In the genomic region with DNA sequence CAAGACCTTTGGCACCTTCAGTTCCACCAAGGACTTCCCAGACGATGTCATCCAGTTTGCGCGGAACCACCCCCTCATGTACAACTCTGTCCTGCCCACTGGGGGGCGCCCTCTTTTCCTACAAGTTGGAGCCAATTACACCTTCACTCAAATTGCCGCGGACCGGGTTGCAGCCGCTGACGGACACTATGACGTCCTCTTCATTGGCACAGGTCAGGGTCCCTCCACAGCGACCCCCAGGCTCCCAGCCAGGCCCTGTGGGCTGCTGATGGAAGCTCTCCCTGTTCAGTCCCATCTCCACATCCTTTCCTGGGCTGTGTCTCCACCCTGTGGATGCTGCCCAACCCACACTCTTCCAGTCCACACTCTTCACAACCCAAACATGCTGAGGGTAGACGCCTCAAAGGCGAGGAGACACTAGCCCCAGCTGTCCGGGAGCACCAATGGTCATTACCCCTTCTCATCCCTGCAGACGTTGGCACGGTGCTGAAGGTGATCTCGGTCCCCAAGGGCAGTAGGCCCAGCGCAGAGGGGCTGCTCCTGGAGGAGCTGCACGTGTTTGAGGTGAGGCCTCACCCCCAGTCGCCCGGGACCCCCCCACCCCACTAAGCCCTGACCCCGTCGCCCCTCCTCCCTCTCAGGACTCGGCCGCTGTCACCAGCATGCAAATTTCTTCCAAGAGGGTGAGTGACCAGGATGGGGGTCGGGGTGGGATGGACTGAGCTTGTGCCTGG, we compare ENCODE assay signal across 8 cellular contexts. TPM values are rescaled to one million over a fixed set of nuclear protein-coding genes. Genes with fewer than 3 reads are reported as not detected.
DNase-seq lines count a peak whose midpoint lies in the region; ATAC-seq and TF ChIP-seq lines count a peak whose summit lies in the region.

No MANE protein-coding gene starts in this region.

- no peaks in the 10 kb centered on the region for H3K36me3 ChIP-seq in BLaER1 treated with 17β-estradiol and CSF1 and Interleukin-3, amounts not matched to agents 10 nM and 100 nM

- CTCF ChIA-PET in HEK293T (lab: Yijun Ruan, JAX): interaction anchor here (0.6 to 1.3 kb wide), 11 partner anchors 10 to 71 kb away, joined by 3 to 4 read pairs (median 3); no protein-coding TSS in a partner anchor

- peak; percentile 76 for DNase-seq in HEK293T (ENCODE audit: extremely low spot score)
- peak; percentile 31 for DNase-seq in SHP77 treated with DMSO at 0.1 percent for 48 hours (lab: John Stamatoyannopoulos, UW)
- peak; percentile 90 for DNase-seq in activated effector memory CD4-positive, alpha-beta T cell treated with anti-CD3 and anti-CD28 coated beads, Interleukin-2, amount 50 U/mL, for 16 hours
- peak; percentile 50 for DNase-seq in glomerular visceral epithelial cell (ENCODE audit: extremely low spot score)
- no peak for DNase-seq in sciatic nerve (ENCODE audit: low spot score)
- no peak for DNase-seq in cerebellum (ENCODE audit: low spot score)

- peaks cover 65 to 71% (median 68%) of the 10 kb centered on the region in 11 experiments for H3K27me3 ChIP-seq in BLaER1 treated with 17β-estradiol and CSF1 and Interleukin-3, amounts not matched to agents 10 nM and 100 nM

- POLR2A ChIA-PET in HEK293T (lab: Yijun Ruan, JAX): interaction anchor here (0.7 kb wide), 1 partner anchor 63 kb away, joined by 3 read pairs; no protein-coding TSS in a partner anchor

- H3K4me2 ChIP-seq in BLaER1 treated with 17β-estradiol and CSF1 and Interleukin-3, amounts not matched to agents 10 nM and 100 nM: peak overlapping the region in 8 of 11 experiments; percentile 23 to 82 (median 58); a peak in 11 of 22 replicates

- ATAC-seq in sciatic nerve: peak; percentile 34
- no peak for ATAC-seq in HG02642 (IDR thresholded peaks at IDR 0.05; ENCODE audit: poor library complexity, unreplicated experiment)

- intact Hi-C loops in sciatic nerve (cut with DNase I): loop anchor here (2.0 kb wide), 1 partner anchor 46 kb away; no protein-coding TSS in a partner anchor

- H4K20me1 ChIP-seq in BLaER1 treated with 17β-estradiol and CSF1 and Interleukin-3, amounts not matched to agents 10 nM and 100 nM: peaks cover 0 to 68% (median 36%) of the 10 kb centered on the region in 11 experiments; a peak in 14 of 22 replicates

- H3K4me3 ChIP-seq in BLaER1 treated with 17β-estradiol and CSF1 and Interleukin-3, amounts not matched to agents 10 nM and 100 nM: peak overlapping the region in 1 of 10 experiments; percentile 48; a peak in 2 of 20 replicates

- H3K9ac ChIP-seq in BLaER1 treated with 17β-estradiol and CSF1 and Interleukin-3, amounts not matched to agents 10 nM and 100 nM: no peak overlapping the region

- H3K27ac ChIP-seq in BLaER1 treated with 17β-estradiol and CSF1 and Interleukin-3, amounts not matched to agents 10 nM and 100 nM: no peak overlapping the region

- no peaks in the 10 kb centered on the region for H3K9me3 ChIP-seq in BLaER1 treated with 17β-estradiol and CSF1 and Interleukin-3, amounts not matched to agents 10 nM and 100 nM (replicated peaks in 1 of 11)

- H3K4me1 ChIP-seq in BLaER1 treated with 17β-estradiol and CSF1 and Interleukin-3, amounts not matched to agents 10 nM and 100 nM: peaks cover 8 to 45% (median 31%) of the 10 kb centered on the region in 10 experiments; a peak in 18 of 20 replicates

TF ChIP-seq in HEK293T, 16 proteins besides CTCF, POLR2A, EP300 and RAD21:
- TF ChIP-seq LEF1 (IDR thresholded peaks at IDR 0.05; ENCODE audit: borderline replicate concordance) (no peak), TARDBP (IDR thresholded peaks at IDR 0.05) (no peak), FOXM1 (IDR thresholded peaks at IDR 0.05; ENCODE audit: borderline replicate concordance) (no peak), ZNF384 (IDR thresholded peaks at IDR 0.05) (no peak), CTBP1 (IDR thresholded peaks at IDR 0.05; ENCODE audit: borderline replicate concordance) (no peak), ARNT (IDR thresholded peaks at IDR 0.05) (no peak), ELF4 (IDR thresholded peaks at IDR 0.05) (no peak), FOXA1 (IDR thresholded peaks at IDR 0.05) (no peak), BHLHE40 (IDR thresholded peaks at IDR 0.05; ENCODE audit: borderline replicate concordance) (no peak), HDGF (IDR thresholded peaks at IDR 0.05; ENCODE audit: borderline replicate concordance) (no peak), SUZ12 (IDR thresholded peaks at IDR 0.05) (no peak)
- TF ChIP-seq, protein P1, sequence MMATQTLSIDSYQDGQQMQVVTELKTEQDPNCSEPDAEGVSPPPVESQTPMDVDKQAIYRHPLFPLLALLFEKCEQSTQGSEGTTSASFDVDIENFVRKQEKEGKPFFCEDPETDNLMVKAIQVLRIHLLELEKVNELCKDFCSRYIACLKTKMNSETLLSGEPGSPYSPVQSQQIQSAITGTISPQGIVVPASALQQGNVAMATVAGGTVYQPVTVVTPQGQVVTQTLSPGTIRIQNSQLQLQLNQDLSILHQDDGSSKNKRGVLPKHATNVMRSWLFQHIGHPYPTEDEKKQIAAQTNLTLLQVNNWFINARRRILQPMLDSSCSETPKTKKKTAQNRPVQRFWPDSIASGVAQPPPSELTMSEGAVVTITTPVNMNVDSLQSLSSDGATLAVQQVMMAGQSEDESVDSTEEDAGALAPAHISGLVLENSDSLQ (IDR thresholded peaks at IDR 0.05): no peak; the same call in none of the 2 replicates
TF ChIP-seq in HEK293T: peak in this region for 0.

RNA-seq across cellular contexts. Expression of a gene that starts 4.3 kb away (rescaled TPM):
- 2.0 TPM for total RNA-seq in sciatic nerve
- 0.36 TPM for total RNA-seq in cerebellum

RNA-seq across cellular contexts. Expression of a gene that starts 5.6 kb away (rescaled TPM):
- total RNA-seq in sciatic nerve (390 TPM), cerebellum (3.4 TPM)

RNA-seq across cellular contexts. Expression of a gene that starts 17.7 kb away (rescaled TPM):
- total RNA-seq in sciatic nerve: 51.2 TPM
- 19.3 TPM for total RNA-seq in cerebellum

RNA-seq across cellular contexts. Expression of a gene that starts 24.7 kb away (rescaled TPM):
- 1.5 TPM for total RNA-seq in sciatic nerve
- total RNA-seq in cerebellum: 4.2 TPM

RNA-seq across cellular contexts. Expression of a gene that starts 24.7 kb away (rescaled TPM):
- total RNA-seq in sciatic nerve (20.7 TPM), cerebellum (4.2 TPM)

Comparison
In these comparisons a context has a peak if more than half of its experiments do, and no peak if none do; other contexts are left out.
1. DNase-seq: peak in HEK293T (single experiment), SHP77 treated with DMSO at 0.1 percent for 48 hours (single experiment), activated effector memory CD4-positive, alpha-beta T cell treated with anti-CD3 and anti-CD28 coated beads, Interleukin-2, amount 50 U/mL, for 16 hours (single experiment) and glomerular visceral epithelial cell (single experiment); none in sciatic nerve (single experiment) and cerebellum (single experiment).
2. RNA of a gene that starts 5.6 kb away (total RNA-seq): 390 TPM in sciatic nerve (single experiment); 3.4 TPM in cerebellum (single experiment); every median in the first group is over 10 times any median in the second.